In genomic region chr4:145840162-145840768, GRCh38 we compare ENCODE assay signal across 9 cellular contexts.
DNase-seq lines count a peak whose midpoint lies in the region; ATAC-seq and TF ChIP-seq lines count a peak whose summit lies in the region.
"Had no signal": no experiment of that assay in that cellular context is flagged by ENCODE, and none has a peak within 500 bp of the region (broad histone marks: within the 10 kb centered on the region; RNA-seq: fewer than 3 reads in every experiment).

No MANE protein-coding gene starts in this region.

- no peak overlapping the region for H4K91ac ChIP-seq in IMR-90 (ENCODE audit: insufficient read depth, low read depth, low read length)

- H3K36me3 Mint-ChIP-seq in progenitor cell of endocrine pancreas (ENCODE audit: insufficient read depth), result peaks cover 37% of the 10 kb centered on the region

- H3K4me3 Mint-ChIP-seq in progenitor cell of endocrine pancreas (ENCODE audit: low read depth), result no peak overlapping the region

- H2AK5ac ChIP-seq in IMR-90 (ENCODE audit: low read depth, low read length), result no peak overlapping the region

- H2BK120ac ChIP-seq in IMR-90 (ENCODE audit: low read depth, low read length), result no peak overlapping the region

- H3K56ac ChIP-seq in IMR-90 (ENCODE audit: extremely low read depth, insufficient read depth, low read length), result no peak overlapping the region

- H2BK5ac ChIP-seq in IMR-90 (ENCODE audit: low read depth, low read length, poor library complexity, severe bottlenecking), result no peak overlapping the region

- H3K79me1 ChIP-seq in IMR-90 (ENCODE audit: low read depth in 1 of 2, low read length in 2 of 2), result peaks cover 5 to 11% of the 10 kb centered on the region in 2 experiments; a peak in 1 of 4 replicates

- H3K36me3 ChIP-seq in IMR-90 (ENCODE audit: control insufficient read depth, insufficient read depth, low read length) (peaks cover 10% of the 10 kb centered on the region), fibroblast of lung (ENCODE audit: control insufficient read depth, insufficient read depth, low read length) (no peaks in the 10 kb centered on the region)

- H3K18ac ChIP-seq in IMR-90 (ENCODE audit: low read depth, low read length), result no peak overlapping the region

- no peak overlapping the region for H3K27ac ChIP-seq in IMR-90 (ENCODE audit: insufficient read depth, low read length)
- H3K27ac ChIP-seq in fibroblast of lung (ENCODE audit: insufficient read depth, low read length), result no peak overlapping the region
- H3K27ac ChIP-seq: epithelial cell of prostate had no signal

- no peak overlapping the region for H3K27ac Mint-ChIP-seq in progenitor cell of endocrine pancreas

- H3K27me3 Mint-ChIP-seq in progenitor cell of endocrine pancreas, result no peaks in the 10 kb centered on the region

- H3K4me1 ChIP-seq in IMR-90 (ENCODE audit: control insufficient read depth, insufficient read depth, low read length) (peaks cover 3% of the 10 kb centered on the region), fibroblast of lung (ENCODE audit: control insufficient read depth, extremely low read depth, insufficient read depth, low read length) (no peaks in the 10 kb centered on the region)

- H3K4me2 ChIP-seq in IMR-90 (ENCODE audit: low read depth, low read length), result no peak overlapping the region
- no peak overlapping the region for H3K4me2 ChIP-seq in fibroblast of lung (ENCODE audit: extremely low read depth, insufficient read depth, low read length)

- peaks cover 10% of the 10 kb centered on the region for H3K4me1 Mint-ChIP-seq in progenitor cell of endocrine pancreas (ENCODE audit: low read depth)

- peaks cover 9% of the 10 kb centered on the region for H3K9me1 ChIP-seq in IMR-90 (ENCODE audit: insufficient read depth, low read length)

- H3K14ac ChIP-seq in IMR-90 (replicated peaks; ENCODE audit: low read depth, low read length), result no peak overlapping the region

- H3K9me3 ChIP-seq in IMR-90 (ENCODE audit: control insufficient read depth, insufficient read depth, low read length) (no peaks in the 10 kb centered on the region), fibroblast of lung (ENCODE audit: control insufficient read depth, insufficient read depth, low read depth, low read length) (no peaks in the 10 kb centered on the region)

- H3K4me3 ChIP-seq in IMR-90 (ENCODE audit: insufficient read depth, low read depth, low read length), result no peak overlapping the region
- H3K4me3 ChIP-seq in fibroblast of lung (replicated peaks in 1 of 4; ENCODE audit: control extremely low read depth in 1 of 4, insufficient read depth in 1 of 4, low read depth in 3 of 4, low read length in 4 of 4), result no peak overlapping the region

- peak; percentile 25 for DNase-seq in stimulated activated CD4-positive, alpha-beta T cell treated with anti-CD3 and anti-CD28 coated beads, Interleukin-15, amount 100 ng/mL, for 24 hours
- no peak for DNase-seq in stimulated activated CD4-positive, alpha-beta T cell treated with anti-CD3 and anti-CD28 coated beads, Interleukin-12 subunit alpha, Interleukin-12 subunit beta, amount 100 ng/mL, for 4 hours
- DNase-seq in IMR-90 (peak; percentile 38), SK-N-DZ (ENCODE audit: low spot score) (peak; percentile 41), fibroblast of lung (ENCODE audit: low read depth in 2 of 2) (peak; percentile 53 to 64), progenitor cell of endocrine pancreas (ENCODE audit: low spot score, unreplicated experiment) (no peak), occipital lobe (lab: John Stamatoyannopoulos, UW) (no peak)

- no peak overlapping the region for H3K23ac ChIP-seq in IMR-90 (ENCODE audit: low read depth, low read length)

- peak; percentile 32 for TF ChIP-seq RAD21 in IMR-90 (IDR thresholded peaks at IDR 0.05; ENCODE audit: low read length)

- ATAC-seq in GM21529 (IDR thresholded peaks at IDR 0.05; ENCODE audit: unreplicated experiment), result peak; percentile 91
- peak; percentile 71 for ATAC-seq in IMR-90 (ENCODE audit: low read depth)

- H4K8ac ChIP-seq in IMR-90 (ENCODE audit: low read depth in 2 of 2, low read length in 2 of 2), result no peak overlapping the region

- H3K27me3 ChIP-seq in IMR-90 (ENCODE audit: control insufficient read depth, insufficient read depth, low read length) (no peaks in the 10 kb centered on the region), fibroblast of lung (ENCODE audit: control insufficient read depth, insufficient read depth, low read length) (no peaks in the 10 kb centered on the region)

- TF ChIP-seq CTCF in IMR-90 (conservative IDR thresholded peaks at IDR 0.05; ENCODE audit: low read depth, low read length), result peak; percentile 38
- peak; percentile 36 to 48 for TF ChIP-seq CTCF in fibroblast of lung (conservative IDR thresholded peaks at IDR 0.05 in 1 of 2, IDR thresholded peaks at IDR 0.05 in 1 of 2; ENCODE audit: low read depth in 1 of 2, low read length in 2 of 2)
- peak; percentile 45 for TF ChIP-seq CTCF in progenitor cell of endocrine pancreas (IDR thresholded peaks at IDR 0.05; ENCODE audit: unreplicated experiment)

- no peak overlapping the region for H2AK9ac ChIP-seq in IMR-90 (replicated peaks; ENCODE audit: low read depth, low read length, poor library complexity)

- POLR2A ChIA-PET in IMR-90 (lab: Charles Lee; ENCODE audit: unreplicated experiment), result no interaction called here

- intact Hi-C loops in IMR-90 (cut with micrococcal nuclease), result no loop called here

- H3K79me2 ChIP-seq in fibroblast of lung (ENCODE audit: control insufficient read depth, insufficient read depth, low read length), result no peaks in the 10 kb centered on the region

- dilution Hi-C loops in IMR-90 (cut with HindIII; ENCODE audit: low sequenced_read_pairs, unreplicated experiment), result no loop called here

- H4K20me1 ChIP-seq in IMR-90 (ENCODE audit: insufficient read depth, low read length) (no peaks in the 10 kb centered on the region), fibroblast of lung (ENCODE audit: control insufficient read depth, extremely low read depth, insufficient read depth, low read length) (no peaks in the 10 kb centered on the region)

- H3K9ac ChIP-seq in IMR-90 (ENCODE audit: low read depth, low read length), result no peak overlapping the region
- no peak overlapping the region for H3K9ac ChIP-seq in fibroblast of lung (ENCODE audit: insufficient read depth, low read length)

- H4K5ac ChIP-seq in IMR-90 (ENCODE audit: low read depth, low read length), result no peak overlapping the region

- in situ Hi-C loops in IMR-90 (cut with MboI; ENCODE audit: low sequenced_read_pairs), result no loop called here

- H2AFZ ChIP-seq in IMR-90 (replicated peaks; ENCODE audit: low read length, poor library complexity) (no peak overlapping the region), fibroblast of lung (ENCODE audit: low read length) (no peak overlapping the region)

- no CpG with 5 or more reads among the region's 3 CpGs for WGBS in IMR-90 (ENCODE audit: extremely low coverage in 2 of 2, insufficient read length in 1 of 2), 2 experiments

- CTCF ChIA-PET in IMR-90 (lab: Yijun Ruan, JAX), result interaction anchor here (0.6 kb wide), 1 partner anchor 135 kb away, joined by 3 read pairs; no protein-coding TSS in a partner anchor

- peaks cover 3% of the 10 kb centered on the region for H3K9me3 Mint-ChIP-seq in progenitor cell of endocrine pancreas (ENCODE audit: low read depth)

- no peak overlapping the region for H2BK15ac ChIP-seq in IMR-90 (ENCODE audit: low read depth, low read length)

- BruUV-seq in IMR-90 (replicated peaks; lab: Mats Ljungman, UMichigan), result no TSS peak

- no peak overlapping the region for H2BK20ac ChIP-seq in IMR-90 (ENCODE audit: low read depth, low read length)

- TF ChIP-seq POLR2A in IMR-90 (IDR thresholded peaks at IDR 0.05; ENCODE audit: low read depth, low read length), result no peak

- no peak overlapping the region for H3K4ac ChIP-seq in IMR-90 (ENCODE audit: low read depth, low read length)

TF ChIP-seq in IMR-90, 13 proteins besides CTCF, POLR2A, EP300 and RAD21:
- TF ChIP-seq RFX5 (IDR thresholded peaks at IDR 0.05; ENCODE audit: low read depth, low read length) (no peak), SMC3 (IDR thresholded peaks at IDR 0.05; ENCODE audit: low read depth, low read length) (peak; percentile 27; the same call in 1 of the 2 replicates), ELK1 (IDR thresholded peaks at IDR 0.05; ENCODE audit: borderline replicate concordance, low read depth, low read length) (no peak)
TF ChIP-seq in IMR-90: peak in this region for 1.

Comparison
In these comparisons a context has a peak if more than half of its experiments do, and no peak if none do; other contexts are left out.
1. DNase-seq: peak in stimulated activated CD4-positive, alpha-beta T cell treated with anti-CD3 and anti-CD28 coated beads, Interleukin-15, amount 100 ng/mL, for 24 hours (single experiment), IMR-90 (single experiment), SK-N-DZ (single experiment) and fibroblast of lung (2 of 2); none in stimulated activated CD4-positive, alpha-beta T cell treated with anti-CD3 and anti-CD28 coated beads, Interleukin-12 subunit alpha, Interleukin-12 subunit beta, amount 100 ng/mL, for 4 hours (single experiment), progenitor cell of endocrine pancreas (single experiment) and occipital lobe (single experiment).
2. Peak in every context shown above with its lines, with median percentiles within 50 percentile points of each other: CTCF ChIP-seq.